Comparison of ENCODE assay signal across 2 cellular contexts in the genomic region with DNA sequence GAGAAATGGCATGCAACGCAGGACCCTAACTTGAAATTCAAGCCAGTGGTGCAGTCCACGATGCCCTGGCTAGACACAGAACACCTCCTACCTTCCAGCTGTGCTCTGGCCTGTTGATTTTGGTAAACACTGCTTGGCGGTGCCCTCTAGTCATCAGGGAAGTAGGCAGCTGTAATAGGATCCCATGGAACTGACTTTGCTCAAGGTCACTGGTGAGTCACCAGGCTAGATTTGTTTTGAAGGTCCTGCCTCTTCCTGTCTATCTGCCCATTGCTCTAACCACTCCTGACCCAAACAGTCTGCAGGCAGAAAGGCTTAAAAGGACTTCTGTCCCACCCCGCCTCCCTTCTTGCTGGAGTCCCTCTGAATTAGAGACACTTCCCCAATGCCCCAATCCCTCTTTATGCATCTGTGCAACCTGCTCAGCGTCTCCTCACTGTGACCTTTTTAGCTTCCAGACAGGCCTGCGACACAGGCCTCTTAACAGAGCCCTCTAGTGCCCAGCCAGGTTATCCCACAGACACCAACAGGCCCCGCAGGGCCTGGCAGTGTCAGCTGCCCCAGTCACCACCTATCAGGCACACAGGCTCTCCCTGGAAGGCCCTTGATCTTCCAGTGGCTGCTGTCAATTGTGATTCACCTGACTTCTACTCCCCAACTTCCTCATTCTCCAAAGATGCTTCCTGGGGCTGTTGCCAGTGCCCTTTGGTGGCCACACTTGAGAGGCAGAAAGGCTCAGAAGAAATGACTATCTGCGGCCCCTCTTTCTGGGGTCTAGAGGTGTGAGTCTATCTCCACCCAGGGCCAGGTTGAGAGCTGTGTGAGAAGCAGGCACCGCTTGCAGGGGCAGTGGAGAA.
A peak's percentile ranks its signal among the peaks of the same experiment; 100 is the strongest.
TF ChIP-seq lines count a peak whose summit lies in the region.

No MANE protein-coding gene starts in this region.

TF ChIP-seq in GM12891, 5 proteins besides CTCF, POLR2A, EP300 and RAD21:
- TF ChIP-seq SPI1 (IDR thresholded peaks at IDR 0.05; ENCODE audit: low read depth, low read length) (no peak), POU2F2 (IDR thresholded peaks at IDR 0.05; ENCODE audit: low read depth, low read length) (no peak), TAF1 (IDR thresholded peaks at IDR 0.05; ENCODE audit: low read depth, low read length) (no peak), POLR2AphosphoS5 (IDR thresholded peaks at IDR 0.05; ENCODE audit: low read depth, low read length) (no peak), PAX5 (IDR thresholded peaks at IDR 0.05; ENCODE audit: insufficient read depth, low read length, severe bottlenecking) (no peak)

TF ChIP-seq in H1, 55 proteins besides CTCF, POLR2A, EP300 and RAD21:
- TF ChIP-seq RBBP5 (IDR thresholded peaks at IDR 0.05; ENCODE audit: borderline replicate concordance, low read depth, low read length) = no peak
- TF ChIP-seq, protein P1, sequence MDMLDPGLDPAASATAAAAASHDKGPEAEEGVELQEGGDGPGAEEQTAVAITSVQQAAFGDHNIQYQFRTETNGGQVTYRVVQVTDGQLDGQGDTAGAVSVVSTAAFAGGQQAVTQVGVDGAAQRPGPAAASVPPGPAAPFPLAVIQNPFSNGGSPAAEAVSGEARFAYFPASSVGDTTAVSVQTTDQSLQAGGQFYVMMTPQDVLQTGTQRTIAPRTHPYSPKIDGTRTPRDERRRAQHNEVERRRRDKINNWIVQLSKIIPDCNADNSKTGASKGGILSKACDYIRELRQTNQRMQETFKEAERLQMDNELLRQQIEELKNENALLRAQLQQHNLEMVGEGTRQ (IDR thresholded peaks at IDR 0.05; ENCODE audit: low read length) = peak; percentile 46; the same call in 1 of the 2 replicates
- TF ChIP-seq BACH1 (IDR thresholded peaks at IDR 0.05; ENCODE audit: low read length) = no peak
- TF ChIP-seq SIN3A (conservative IDR thresholded peaks at IDR 0.05 in 1 of 2, IDR thresholded peaks at IDR 0.05 in 1 of 2; ENCODE audit: low read depth in 1 of 2, low read length in 2 of 2) = peak in 1 of 2 experiments; percentile 70; a peak in 1 of 4 replicates
- TF ChIP-seq CHD1 (IDR thresholded peaks at IDR 0.05; ENCODE audit: low read depth, low read length) = no peak
- no peak for TF ChIP-seq PHF8 (conservative IDR thresholded peaks at IDR 0.05; ENCODE audit: low read depth, low read length)
- no peak for TF ChIP-seq HDAC2 (IDR thresholded peaks at IDR 0.05; ENCODE audit: borderline replicate concordance in 1 of 2, low read depth in 2 of 2, low read length in 2 of 2)
- no peak for TF ChIP-seq CEBPB (IDR thresholded peaks at IDR 0.05; ENCODE audit: low read depth, low read length)
- no peak for TF ChIP-seq SP1 (IDR thresholded peaks at IDR 0.05; ENCODE audit: low read depth, low read length)
- no peak for TF ChIP-seq RXRA (IDR thresholded peaks at IDR 0.05; ENCODE audit: insufficient read depth, low read depth, low read length)
- TF ChIP-seq CBX8 (IDR thresholded peaks at IDR 0.05; ENCODE audit: borderline replicate concordance, low read depth, low read length) = no peak
